In the genomic region with DNA sequence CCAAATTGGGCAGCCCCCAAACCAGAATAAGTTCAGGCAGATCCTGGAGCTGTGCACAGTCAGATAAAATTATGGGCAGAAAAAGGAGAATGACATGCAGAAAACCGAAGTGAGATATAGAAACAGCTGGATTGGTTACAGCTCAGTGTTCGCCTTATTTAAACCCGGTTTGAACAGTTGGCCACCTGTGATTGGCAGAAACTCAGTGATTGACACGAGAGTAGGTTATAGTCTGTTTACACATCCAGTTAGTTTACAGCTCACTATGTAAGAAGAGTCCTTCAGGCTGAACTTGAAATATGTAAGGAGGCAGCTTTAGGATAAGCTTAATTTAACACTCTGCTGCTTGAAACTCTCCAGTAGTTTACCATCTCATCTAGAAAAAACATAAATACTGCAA, we compare ENCODE assay signal across 26 cellular contexts.
"Had no signal": no experiment of that assay in that cellular context is flagged by ENCODE, and none has a peak within 500 bp of the region (broad histone marks: within the 10 kb centered on the region; RNA-seq: fewer than 3 reads in every experiment).

No MANE protein-coding gene starts in this region.

- H3K4me1 ChIP-seq: neural progenitor cell, right lobe of liver, sigmoid colon, stomach, thyroid gland, tibial nerve, upper lobe of left lung, vagina had no signal

- DNase-seq: naive thymus-derived CD8-positive, alpha-beta T cell; nephron progenitor cell; occipital lobe; ovary; psoas muscle; right cardiac atrium; right lobe of liver; sigmoid colon; small intestine; stimulated activated CD4-positive, alpha-beta T cell treated with anti-CD3 and anti-CD28 coated beads, Interleukin-15, amount 100 ng/mL, for 24 hours; stimulated activated CD4-positive, alpha-beta T cell treated with anti-CD3 and anti-CD28 coated beads, Interleukin-2, amount 100 ng/mL, for 24 hours; stimulated activated CD4-positive, alpha-beta T cell treated with anti-CD3 and anti-CD28 coated beads, Interleukin-2, amount 100 ng/mL, for 48 hours; stimulated activated CD4-positive, alpha-beta T cell treated with anti-CD3 and anti-CD28 coated beads, Interleukin-4, amount 100 ng/mL, for 24 hours; stimulated activated naive B cell treated with anti-CD40 and anti-IgM and Interleukin-4, amounts not matched to agents 10 μg/mL and 1 μg/mL and 100 μg/mL, for 72 hours; stimulated activated naive CD4-positive, alpha-beta T cell treated with Interleukin-2 at 50 U/mL for 16 hours; stomach; thyroid gland; trophoblast cell; upper lobe of left lung had no signal

- H3K27ac ChIP-seq: neural progenitor cell, ovary, right lobe of liver, sigmoid colon, stomach, thoracic aorta, thyroid gland, tibial nerve, upper lobe of left lung, vagina had no signal

- H3K27me3 ChIP-seq: neural progenitor cell, ovary, right lobe of liver, sigmoid colon, stomach, thyroid gland, tibial nerve, upper lobe of left lung, vagina had no signal

- H3K4me2 ChIP-seq: neural progenitor cell had no signal

- H3K9ac ChIP-seq: neural progenitor cell had no signal

- H2AFZ ChIP-seq: neural progenitor cell had no signal

- ATAC-seq: naive thymus-derived CD8-positive, alpha-beta T cell; natural killer cell treated with Interleukin-12 subunit alpha and Interleukin-12 subunit beta and Interleukin-15 and Interleukin-18, amount 100 ng/mL, for 72 hours; right cardiac atrium; right lobe of liver; stimulated activated effector memory CD8-positive, alpha-beta T cell treated with anti-CD3 and anti-CD28 coated beads, Interleukin-12 subunit alpha, Interleukin-12 subunit beta, amount 100 ng/mL, for 72 hours; stimulated activated naive B cell treated with anti-CD40 and anti-IgM and Interleukin-4, amounts not matched to agents 10 μg/mL and 1 μg/mL and 100 μg/mL, for 72 hours had no signal

- H3K9me3 ChIP-seq: ovary, psoas muscle, right lobe of liver, sigmoid colon, stomach, thoracic aorta, thyroid gland, tibial nerve, upper lobe of left lung, vagina had no signal

- H3K4me3 ChIP-seq: neural progenitor cell, ovary, psoas muscle, right lobe of liver, sigmoid colon, stomach, thoracic aorta, thyroid gland, tibial nerve, upper lobe of left lung, vagina had no signal

- H3K36me3 ChIP-seq: neural progenitor cell, ovary, right lobe of liver, sigmoid colon, stomach, thoracic aorta, thyroid gland, tibial nerve, upper lobe of left lung, vagina had no signal

- FAIRE-seq: small intestine, urothelium cell line had no signal
